Comparison of ENCODE assay signal across 15 cellular contexts in genomic region chr12:129610601-129611120, GRCh38.
DNase-seq lines count a peak whose midpoint lies in the region; ATAC-seq and TF ChIP-seq lines count a peak whose summit lies in the region.
"Had no signal": no experiment of that assay in that cellular context is flagged by ENCODE, and none has a peak within 500 bp of the region (broad histone marks: within the 10 kb centered on the region; RNA-seq: fewer than 3 reads in every experiment).

No MANE protein-coding gene starts in this region.

- no peak overlapping the region for H3K4me3 Mint-ChIP-seq in nephron progenitor cell
- H3K4me3 Mint-ChIP-seq: H9 had no signal

- H3K27ac ChIP-seq in SJCRH30: peak overlapping the region; percentile 10; the same call in 1 of the 2 replicates
- H3K27ac ChIP-seq: KMS-11, PC-9 had no signal

- DNase-seq in DMS79 treated with DMSO at 0.1 percent for 48 hours (lab: John Stamatoyannopoulos, UW) (peak; percentile 64), NCI-H2081 (lab: John Stamatoyannopoulos, UW) (peak; percentile 42 to 82), SJCRH30 (no peak), nephron progenitor cell (no peak), activated T-cell treated with anti-CD3 and anti-CD28 coated beads for 4 hours (no peak)
- no peak for DNase-seq in activated CD4-positive, alpha-beta T cell treated with anti-CD3 and anti-CD28 coated beads, Interleukin-2, amount 50 U/mL, for 4 hours
- DNase-seq: ACHN, COR-L47, H9, NCI-H1048, NCI-H226, NCI-H524 treated with DMSO at 0.1 percent for 48 hours, PC-9 had no signal

- no peak overlapping the region for H3K4me3 ChIP-seq in SJCRH30
- H3K4me3 ChIP-seq: PC-9 had no signal

- no peaks in the 10 kb centered on the region for H3K9me3 ChIP-seq in SJCRH30 (replicated peaks)

- H3K4me1 Mint-ChIP-seq in nephron progenitor cell: peaks cover 57% of the 10 kb centered on the region

- no peak for ATAC-seq in GM19463 (IDR thresholded peaks at IDR 0.05; ENCODE audit: unreplicated experiment)

- peaks cover 12% of the 10 kb centered on the region for H3K27me3 Mint-ChIP-seq in nephron progenitor cell (ENCODE audit: low read depth, poor library complexity)

- TF ChIP-seq CTCF in nephron progenitor cell (IDR thresholded peaks at IDR 0.05): no peak

- no peaks in the 10 kb centered on the region for H3K36me3 ChIP-seq in SJCRH30

- H3K9me3 Mint-ChIP-seq in nephron progenitor cell: no peaks in the 10 kb centered on the region
- H3K9me3 Mint-ChIP-seq: H9 had no signal

- peak overlapping the region; percentile 20 for H3K27ac Mint-ChIP-seq in nephron progenitor cell

- no peaks in the 10 kb centered on the region for H3K36me3 Mint-ChIP-seq in nephron progenitor cell (ENCODE audit: low read depth)

- peaks cover 49% of the 10 kb centered on the region for H3K4me1 ChIP-seq in SJCRH30

- H3K27me3 ChIP-seq in SJCRH30: no peaks in the 10 kb centered on the region

Comparison
In these comparisons a context has a peak if more than half of its experiments do, and no peak if none do; other contexts are left out.
1. DNase-seq: peak in DMS79 treated with DMSO at 0.1 percent for 48 hours (single experiment) and NCI-H2081 (2 of 2); none in SJCRH30 (0 of 2), nephron progenitor cell (single experiment), activated CD4-positive, alpha-beta T cell treated with anti-CD3 and anti-CD28 coated beads, Interleukin-2, amount 50 U/mL, for 4 hours (0 of 2) and activated T-cell treated with anti-CD3 and anti-CD28 coated beads for 4 hours (single experiment).